Comparison of ENCODE assay signal across 30 cellular contexts in the genomic region with DNA sequence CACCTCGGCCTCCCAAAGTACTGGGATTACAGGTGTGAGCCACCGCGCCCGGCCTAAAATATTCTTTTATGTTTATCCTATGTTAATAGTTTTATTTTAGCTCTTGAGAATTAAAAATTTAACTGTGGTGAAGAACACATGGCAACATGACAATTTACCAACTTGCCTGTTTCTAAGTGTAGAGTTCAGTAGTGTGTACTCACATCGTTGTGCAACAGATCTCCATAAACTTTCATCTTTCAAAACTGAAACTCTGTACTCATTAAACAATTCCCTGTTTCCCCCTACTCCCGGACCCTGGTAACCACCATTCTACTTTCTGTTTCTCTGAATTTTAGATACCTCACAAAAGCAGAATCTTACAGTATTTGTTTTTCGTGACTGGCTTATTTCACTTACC. TPM values are rescaled to one million over a fixed set of nuclear protein-coding genes. Genes with fewer than 3 reads are reported as not detected.
DNase-seq lines count a peak whose midpoint lies in the region; ATAC-seq, FAIRE-seq and TF ChIP-seq lines count a peak whose summit lies in the region.
"Had no signal": no experiment of that assay in that cellular context is flagged by ENCODE, and none has a peak within 500 bp of the region (broad histone marks: within the 10 kb centered on the region; RNA-seq: fewer than 3 reads in every experiment).

No MANE protein-coding gene starts in this region.

- no peak for TF ChIP-seq RAD21 in HepG2 (CRISPR knock-in tag; IDR thresholded peaks at IDR 0.05)

- no peak overlapping the region for H3K27ac ChIP-seq in HepG2 (ENCODE audit: extremely low read length, insufficient read depth, low read length)
- H3K27ac ChIP-seq: gastroesophageal sphincter, parathyroid adenoma, SJCRH30, WERI-Rb-1 had no signal

- no peaks in the 10 kb centered on the region for H3K27me3 Mint-ChIP-seq in activated naive CD8-positive, alpha-beta T cell
- no peaks in the 10 kb centered on the region for H3K27me3 Mint-ChIP-seq in activated naive CD8-positive, alpha-beta T cell treated with anti-CD3 and anti-CD28 coated beads, Interleukin-2, amount 50 U/mL, for 24 hours
- H3K27me3 Mint-ChIP-seq in WTC11 (ENCODE audit: low read depth): no peaks in the 10 kb centered on the region
- no peaks in the 10 kb centered on the region for H3K27me3 Mint-ChIP-seq in T-helper 2 cell treated with Interferon-gamma antibody and Interleukin-4, amounts not matched to agents 5 μg/mL and 100 μg/mL, for 36 hours (ENCODE audit: low read depth)
- H3K27me3 Mint-ChIP-seq: activated CD4-positive, alpha-beta T cell treated with anti-CD3 and anti-CD28 coated beads, Interleukin-2, amount 10 ng/mL, durations not matched to agents 24 days and 14 days had no signal

- TF ChIP-seq CTCF in WTC11 (IDR thresholded peaks at IDR 0.05): no peak
- TF ChIP-seq CTCF in HepG2 (CRISPR knock-in tag; IDR thresholded peaks at IDR 0.05): no peak

- H3K4me1 ChIP-seq in HepG2 (ENCODE audit: insufficient read depth, low read length): peaks cover 76% of the 10 kb centered on the region
- H3K4me1 ChIP-seq: BE2C, SJCRH30 had no signal

- no peak for TF ChIP-seq POLR2A in HepG2 (IDR thresholded peaks at IDR 0.05; ENCODE audit: insufficient read depth in 1 of 2, low read depth in 2 of 2, low read length in 2 of 2)

- BruUV-seq in HepG2 (replicated peaks; lab: Mats Ljungman, UMichigan): no TSS peak

- peaks cover 8 to 32% of the 10 kb centered on the region in 2 experiments for H3K36me3 ChIP-seq in HepG2 (replicated peaks in 1 of 2; ENCODE audit: control insufficient read depth in 1 of 2, insufficient read depth in 2 of 2, low read length in 2 of 2)

- H3K4me1 Mint-ChIP-seq in activated naive CD8-positive, alpha-beta T cell (ENCODE audit: low read depth): peaks cover 82% of the 10 kb centered on the region
- peaks cover 79% of the 10 kb centered on the region for H3K4me1 Mint-ChIP-seq in activated naive CD8-positive, alpha-beta T cell treated with anti-CD3 and anti-CD28 coated beads, Interleukin-2, amount 50 U/mL, for 24 hours
- H3K4me1 Mint-ChIP-seq in WTC11: peaks cover 39% of the 10 kb centered on the region
- H3K4me1 Mint-ChIP-seq in T-helper 2 cell treated with Interferon-gamma antibody and Interleukin-4, amounts not matched to agents 5 μg/mL and 100 μg/mL, for 36 hours (ENCODE audit: low read depth): peaks cover 35% of the 10 kb centered on the region

- TF ChIP-seq EP300 in HepG2 (IDR thresholded peaks at IDR 0.05; ENCODE audit: low read depth in 2 of 2, low read length in 2 of 2) (no peak), HepG2 (CRISPR knock-in tag; IDR thresholded peaks at IDR 0.05; ENCODE audit: borderline replicate concordance) (no peak)

- H3K79me2 ChIP-seq in HepG2 (ENCODE audit: insufficient read depth, low read length): peaks cover 99% of the 10 kb centered on the region

- no peak for FAIRE-seq in HepG2 (lab: Jason Lieb, UNC)
- FAIRE-seq: GM12878, small intestine had no signal

- POLR2A ChIA-PET in WTC11 (lab: Charles Lee): no interaction called here
- POLR2A ChIA-PET in HepG2 (lab: Yijun Ruan, JAX): interaction anchor here (2.6 kb wide), 1 partner anchor 17 kb away, joined by 9 read pairs; a partner anchor contains a TSS

- in situ Hi-C loops in HepG2 (cut with HindIII; ENCODE audit: extremely low pct_ligation_motif_present, low pct_unique_long_range_greater_than_20kb): no loop called here

- H2AFZ ChIP-seq in HepG2 (ENCODE audit: low read length): no peak overlapping the region
- H2AFZ ChIP-seq: parathyroid adenoma had no signal

- WGBS in HepG2 (ENCODE audit: low lambda C conversion rate): 81% methylated on average over 7 of the region's 7 CpGs

- CTCF ChIA-PET in WTC11 (lab: Charles Lee) (interaction anchor here (2.9 to 3.4 kb wide), 2 partner anchors 30 to 49 kb away, joined by 11 to 17 read pairs; no protein-coding TSS in a partner anchor), HepG2 (lab: Yijun Ruan, JAX; ENCODE audit: low intra/inter-chr PET ratio, low total read pairs) (no interaction called here)

- peaks cover 16% of the 10 kb centered on the region for H3K36me3 Mint-ChIP-seq in activated naive CD8-positive, alpha-beta T cell
- peaks cover 33% of the 10 kb centered on the region for H3K36me3 Mint-ChIP-seq in activated naive CD8-positive, alpha-beta T cell treated with anti-CD3 and anti-CD28 coated beads, Interleukin-2, amount 50 U/mL, for 24 hours (ENCODE audit: low read depth)
- peaks cover 67% of the 10 kb centered on the region for H3K36me3 Mint-ChIP-seq in WTC11
- H3K36me3 Mint-ChIP-seq in T-helper 2 cell treated with Interferon-gamma antibody and Interleukin-4, amounts not matched to agents 5 μg/mL and 100 μg/mL, for 36 hours (ENCODE audit: low read depth): peaks cover 49% of the 10 kb centered on the region

- no peak overlapping the region for H3K9ac ChIP-seq in HepG2 (ENCODE audit: insufficient read depth, low read depth, low read length)
- H3K9ac ChIP-seq: parathyroid adenoma had no signal

- peaks cover 98% of the 10 kb centered on the region for H4K20me1 ChIP-seq in HepG2 (ENCODE audit: insufficient read depth, low read length)

- ATAC-seq in activated naive CD8-positive, alpha-beta T cell treated with anti-CD3 and anti-CD28 coated beads, Interleukin-2, amount 50 U/mL, for 24 hours: no peak
- ATAC-seq in WTC11 (no peak), HepG2 (peak; percentile 12; the same call in 1 of the 3 replicates), GM18502 (IDR thresholded peaks at IDR 0.05; ENCODE audit: poor library complexity, unreplicated experiment) (no peak)
- ATAC-seq: gastroesophageal sphincter; GM12878; mucosa of descending colon; stimulated activated naive CD8-positive, alpha-beta T cell treated with anti-CD3 and anti-CD28 coated beads, Interleukin-15, Interleukin-2, amounts not matched to agents 100 U/mL and 50 U/mL, for 24 hours had no signal

- intact Hi-C loops in HepG2 (cut with micrococcal nuclease; ENCODE audit: unreplicated experiment): no loop called here

- DNase-seq in activated naive CD8-positive, alpha-beta T cell treated with anti-CD3 and anti-CD28 coated beads, Interleukin-2, amount 50 U/mL, for 24 hours: no peak
- DNase-seq in WTC11 (ENCODE audit: low spot score): no peak
- DNase-seq in HepG2 (ENCODE audit: low spot score): no peak
- DNase-seq in T-helper 2 cell treated with Interferon-gamma antibody and Interleukin-4, amounts not matched to agents 5 μg/mL and 100 μg/mL, for 36 hours (ENCODE audit: low spot score): no peak
- DNase-seq in stimulated activated naive CD4-positive, alpha-beta T cell treated with Interleukin-2 at 50 U/mL for 16 hours (lab: John Stamatoyannopoulos, UW): no peak
- DNase-seq: ACHN; activated CD4-positive, alpha-beta T cell treated with anti-CD3 and anti-CD28 coated beads, Interleukin-2, amount 10 ng/mL, durations not matched to agents 24 days and 14 days; activated naive CD4-positive, alpha-beta T cell treated with Interleukin-2 at 50 U/mL for 16 hours; BE2C; DMS153; HCEC 1CT; Karpas-422; mucosa of descending colon; NCI-H1694 treated with DMSO at 0.1 percent for 48 hours; NCI-H446; NCI-H748 treated with DMSO at 0.1 percent for 48 hours; RPMI8226; SJCRH30; small intestine; stimulated activated naive CD8-positive, alpha-beta T cell treated with anti-CD3 and anti-CD28 coated beads, Interleukin-15, Interleukin-2, amounts not matched to agents 100 U/mL and 50 U/mL, for 24 hours; SW 1271; T-helper 9 cell; WERI-Rb-1 had no signal

- no peaks in the 10 kb centered on the region for H3K27me3 ChIP-seq in HepG2 (ENCODE audit: control insufficient read depth in 1 of 2, insufficient read depth in 2 of 2, low read length in 2 of 2)
- H3K27me3 ChIP-seq: BE2C, gastroesophageal sphincter, SJCRH30 had no signal

- H3K27ac Mint-ChIP-seq in activated naive CD8-positive, alpha-beta T cell: peak overlapping the region; percentile 70
- H3K27ac Mint-ChIP-seq in activated naive CD8-positive, alpha-beta T cell treated with anti-CD3 and anti-CD28 coated beads, Interleukin-2, amount 50 U/mL, for 24 hours: no peak overlapping the region
- peak overlapping the region; percentile 57 for H3K27ac Mint-ChIP-seq in WTC11
- no peak overlapping the region for H3K27ac Mint-ChIP-seq in T-helper 2 cell treated with Interferon-gamma antibody and Interleukin-4, amounts not matched to agents 5 μg/mL and 100 μg/mL, for 36 hours
- H3K27ac Mint-ChIP-seq: activated CD4-positive, alpha-beta T cell treated with anti-CD3 and anti-CD28 coated beads, Interleukin-2, amount 10 ng/mL, durations not matched to agents 24 days and 14 days; nephron had no signal

- H3K9me3 ChIP-seq in HepG2 (ENCODE audit: low read length): no peaks in the 10 kb centered on the region
- H3K9me3 ChIP-seq: BE2C, gastroesophageal sphincter, mucosa of descending colon, SJCRH30 had no signal

- H3K4me3 Mint-ChIP-seq in activated naive CD8-positive, alpha-beta T cell: no peak overlapping the region
- no peak overlapping the region for H3K4me3 Mint-ChIP-seq in activated naive CD8-positive, alpha-beta T cell treated with anti-CD3 and anti-CD28 coated beads, Interleukin-2, amount 50 U/mL, for 24 hours
- H3K4me3 Mint-ChIP-seq in WTC11: no peak overlapping the region; the same call in 1 of the 2 replicates
- H3K4me3 Mint-ChIP-seq in T-helper 2 cell treated with Interferon-gamma antibody and Interleukin-4, amounts not matched to agents 5 μg/mL and 100 μg/mL, for 36 hours: no peak overlapping the region
- H3K4me3 Mint-ChIP-seq: activated CD4-positive, alpha-beta T cell treated with anti-CD3 and anti-CD28 coated beads, Interleukin-2, amount 10 ng/mL, durations not matched to agents 24 days and 14 days; nephron had no signal

- H3K9me3 Mint-ChIP-seq in activated naive CD8-positive, alpha-beta T cell (ENCODE audit: low read depth): no peaks in the 10 kb centered on the region
- H3K9me3 Mint-ChIP-seq in activated naive CD8-positive, alpha-beta T cell treated with anti-CD3 and anti-CD28 coated beads, Interleukin-2, amount 50 U/mL, for 24 hours: no peaks in the 10 kb centered on the region
- H3K9me3 Mint-ChIP-seq in WTC11: no peaks in the 10 kb centered on the region
- H3K9me3 Mint-ChIP-seq in T-helper 2 cell treated with Interferon-gamma antibody and Interleukin-4, amounts not matched to agents 5 μg/mL and 100 μg/mL, for 36 hours: no peaks in the 10 kb centered on the region
- H3K9me3 Mint-ChIP-seq: activated CD4-positive, alpha-beta T cell treated with anti-CD3 and anti-CD28 coated beads, Interleukin-2, amount 10 ng/mL, durations not matched to agents 24 days and 14 days had no signal

- H3K4me3 ChIP-seq in HepG2 (replicated peaks in 1 of 3; ENCODE audit: insufficient read depth in 1 of 3, low read depth in 2 of 3, low read length in 3 of 3): no peak overlapping the region
- H3K4me3 ChIP-seq: gastroesophageal sphincter, GM12878, lung, mucosa of descending colon, SJCRH30 had no signal

- H3K4me2 ChIP-seq in HepG2 (ENCODE audit: low read depth, low read length): no peak overlapping the region

RNA-seq across cellular contexts. Expression of a gene that starts 17.2 kb away (rescaled TPM):
- total RNA-seq in WTC11 (2021) (255 to 272 TPM (median 268 TPM) in 3 replicates), HepG2 (2016; rRNA removed; fragmentation: Illumina TruSeq; extraction: Trizol) (346 and 497 TPM in 2 replicates)
- 49.2 and 50.3 TPM in 2 replicates for total RNA-seq in HepG2 (2016; cell fraction: cytosol; rRNA removed; fragmentation: Illumina TruSeq; extraction: Trizol; ENCODE audit: low read depth)
- 344 and 478 TPM in 2 replicates for total RNA-seq in HepG2 (2016; cell fraction: insoluble cytoplasmic fraction; rRNA removed; fragmentation: Illumina TruSeq; extraction: Trizol)
- total RNA-seq in HepG2 (2016; cell fraction: membrane; rRNA removed; fragmentation: Illumina TruSeq; extraction: Trizol): 98.2 and 110 TPM in 2 replicates
- 217 and 218 TPM in 2 replicates for total RNA-seq in HepG2 (2016; cell fraction: nucleus; rRNA removed; fragmentation: Illumina TruSeq; extraction: Trizol)
- polyA plus RNA-seq in HepG2 (2011; rRNA removed): 402 and 415 TPM in 2 replicates
- polyA plus RNA-seq in HepG2 (2011; cell fraction: cytosol; rRNA removed): 246 and 321 TPM in 2 replicates
- 386 and 449 TPM in 2 replicates for polyA plus RNA-seq in HepG2 (2011; cell fraction: nucleus; rRNA removed)
- polyA plus RNA-seq in HepG2 (2012): 250 and 252 TPM in 2 replicates
- polyA plus RNA-seq in HepG2 (2016; cell fraction: cytosol; fragmentation: Illumina TruSeq; extraction: Trizol; ENCODE audit: low read depth): 15.5 and 16.2 TPM in 2 replicates
- polyA plus RNA-seq in HepG2 (2016; cell fraction: insoluble cytoplasmic fraction; fragmentation: Illumina TruSeq; extraction: Trizol; ENCODE audit: low read depth): 427 and 428 TPM in 2 replicates
- polyA plus RNA-seq in HepG2 (2016; cell fraction: membrane; fragmentation: Illumina TruSeq; extraction: Trizol; ENCODE audit: low read depth): 40.8 and 43.5 TPM in 2 replicates
- polyA plus RNA-seq in HepG2 (2016; cell fraction: nucleus; fragmentation: Illumina TruSeq; extraction: Trizol; ENCODE audit: insufficient read depth, low read depth): 440 and 473 TPM in 2 replicates
- 132 and 270 TPM in 2 replicates for polyA minus RNA-seq in HepG2 (2011; rRNA and poly(A)+ RNA removed; ENCODE audit: low replicate concordance)
- polyA minus RNA-seq in HepG2 (2011; cell fraction: cytosol; rRNA and poly(A)+ RNA removed): 125 and 139 TPM in 2 replicates
- 242 and 297 TPM in 2 replicates for polyA minus RNA-seq in HepG2 (2011; cell fraction: nucleus; rRNA and poly(A)+ RNA removed)

RNA-seq across cellular contexts. Expression of a gene that starts 28.5 kb away (rescaled TPM):
- 14.1 to 16.2 TPM (median 15.4 TPM) in 3 replicates for total RNA-seq in WTC11 (2021)
- 6.0 and 7.0 TPM in 2 replicates for total RNA-seq in HepG2 (2016; rRNA removed; fragmentation: Illumina TruSeq; extraction: Trizol)
- 4.9 and 5.9 TPM in 2 replicates for total RNA-seq in HepG2 (2016; cell fraction: cytosol; rRNA removed; fragmentation: Illumina TruSeq; extraction: Trizol; ENCODE audit: low read depth)
- total RNA-seq in HepG2 (2016; cell fraction: insoluble cytoplasmic fraction; rRNA removed; fragmentation: Illumina TruSeq; extraction: Trizol): 6.5 and 7.8 TPM in 2 replicates
- total RNA-seq in HepG2 (2016; cell fraction: membrane; rRNA removed; fragmentation: Illumina TruSeq; extraction: Trizol): 9.7 and 9.9 TPM in 2 replicates
- total RNA-seq in HepG2 (2016; cell fraction: nucleus; rRNA removed; fragmentation: Illumina TruSeq; extraction: Trizol): 5.0 and 7.0 TPM in 2 replicates
- 8.2 and 9.1 TPM in 2 replicates for polyA plus RNA-seq in HepG2 (2011; rRNA removed)
- 7.8 and 7.9 TPM in 2 replicates for polyA plus RNA-seq in HepG2 (2011; cell fraction: cytosol; rRNA removed)
- 13.1 and 13.6 TPM in 2 replicates for polyA plus RNA-seq in HepG2 (2011; cell fraction: nucleus; rRNA removed)
- 4.8 and 7.2 TPM in 2 replicates for polyA plus RNA-seq in HepG2 (2012)
- polyA plus RNA-seq in HepG2 (2016; cell fraction: cytosol; fragmentation: Illumina TruSeq; extraction: Trizol; ENCODE audit: low read depth): 3.0 and 3.2 TPM in 2 replicates
- polyA plus RNA-seq in HepG2 (2016; cell fraction: insoluble cytoplasmic fraction; fragmentation: Illumina TruSeq; extraction: Trizol; ENCODE audit: low read depth): 5.8 and 7.3 TPM in 2 replicates
- polyA plus RNA-seq in HepG2 (2016; cell fraction: membrane; fragmentation: Illumina TruSeq; extraction: Trizol; ENCODE audit: low read depth): 4.2 and 6.2 TPM in 2 replicates
- polyA plus RNA-seq in HepG2 (2016; cell fraction: nucleus; fragmentation: Illumina TruSeq; extraction: Trizol; ENCODE audit: insufficient read depth, low read depth): 7.5 and 8.7 TPM in 2 replicates
- 4.7 and 11.8 TPM in 2 replicates for polyA minus RNA-seq in HepG2 (2011; rRNA and poly(A)+ RNA removed; ENCODE audit: low replicate concordance)
- polyA minus RNA-seq in HepG2 (2011; cell fraction: cytosol; rRNA and poly(A)+ RNA removed): 5.3 and 5.9 TPM in 2 replicates
- polyA minus RNA-seq in HepG2 (2011; cell fraction: nucleus; rRNA and poly(A)+ RNA removed): 9.3 and 11.5 TPM in 2 replicates

Comparison
In these comparisons a context has a peak if more than half of its experiments do, and no peak if none do; other contexts are left out.
1. H3K27ac Mint-ChIP-seq: peak in activated naive CD8-positive, alpha-beta T cell (single experiment) and WTC11 (single experiment); none in activated naive CD8-positive, alpha-beta T cell treated with anti-CD3 and anti-CD28 coated beads, Interleukin-2, amount 50 U/mL, for 24 hours (single experiment) and T-helper 2 cell treated with Interferon-gamma antibody and Interleukin-4, amounts not matched to agents 5 μg/mL and 100 μg/mL, for 36 hours (single experiment).